In the genomic region with DNA sequence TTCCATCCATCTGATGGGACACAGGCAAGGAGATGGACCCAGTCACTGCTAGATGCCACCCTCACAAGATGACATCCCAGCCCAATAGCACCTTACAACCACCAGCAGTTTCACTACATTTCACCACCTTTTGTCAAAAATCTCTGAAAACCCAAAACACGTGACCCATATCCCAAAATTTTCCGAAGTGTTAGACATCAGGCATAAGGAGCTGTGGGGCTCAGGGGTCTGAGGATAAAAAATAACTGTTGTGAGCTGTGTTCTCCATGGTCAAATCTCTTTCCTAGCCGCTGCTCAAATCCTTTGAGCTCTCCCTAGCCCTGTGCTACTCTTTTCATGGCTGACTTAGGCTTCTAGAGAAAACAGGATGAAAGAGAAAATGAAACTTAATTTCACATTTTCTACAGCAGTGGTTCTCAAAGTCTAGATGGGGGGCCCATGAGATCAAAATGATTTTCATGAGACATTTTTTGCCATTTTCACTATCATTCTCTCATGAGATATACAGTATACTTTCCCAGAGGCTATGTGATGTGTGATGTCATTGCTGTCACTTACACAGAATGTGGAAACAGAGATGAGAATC, we compare ENCODE assay signal across 12 cellular contexts. TPM values are rescaled to one million over a fixed set of nuclear protein-coding genes. Genes with fewer than 3 reads are reported as not detected.
DNase-seq lines count a peak whose midpoint lies in the region; ATAC-seq and TF ChIP-seq lines count a peak whose summit lies in the region.
"Had no signal": no experiment of that assay in that cellular context is flagged by ENCODE, and none has a peak within 500 bp of the region (broad histone marks: within the 10 kb centered on the region; RNA-seq: fewer than 3 reads in every experiment).

No MANE protein-coding gene starts in this region.

- H3K9ac ChIP-seq in DND-41 (ENCODE audit: low read depth, low read length): no peak overlapping the region

- no peak overlapping the region for H2AFZ ChIP-seq in DND-41 (ENCODE audit: low read depth, low read length)

- peaks cover 32 to 57% (median 34%) of the 10 kb centered on the region in 3 donors for H3K4me1 Mint-ChIP-seq in T-cell
- H3K4me1 Mint-ChIP-seq: neural crest cell had no signal

- H3K79me2 ChIP-seq in DND-41 (ENCODE audit: insufficient read depth, low read length): no peaks in the 10 kb centered on the region

- peak; percentile 33 for TF ChIP-seq POLR2A in GM19099 (IDR thresholded peaks at IDR 0.05; ENCODE audit: extremely low read depth, insufficient read length, low read depth)

- POLR2A ChIA-PET in T-cell (lab: Charles Lee): interaction anchor here in 1 of 2 donors (0.5 to 0.6 kb wide), 3 partner anchors 20 to 718 kb away, joined by 3 to 4 read pairs (median 3); no protein-coding TSS in a partner anchor

- H3K9me3 Mint-ChIP-seq in T-cell: no peaks in the 10 kb centered on the region
- H3K9me3 Mint-ChIP-seq: neural crest cell had no signal

- no peaks in the 10 kb centered on the region for H3K4me1 ChIP-seq in DND-41 (ENCODE audit: insufficient read depth, low read length)

- DNase-seq in DND-41 (no peak), T-cell (no peak), SIG-M5 (lab: John Stamatoyannopoulos, UW) (no peak), SKM-1 (lab: John Stamatoyannopoulos, UW; ENCODE audit: unreplicated experiment) (no peak), SK-N-DZ (ENCODE audit: low spot score) (no peak), NCI-H524 treated with DMSO at 0.1 percent for 48 hours (lab: John Stamatoyannopoulos, UW) (no peak)
- DNase-seq: NCI-H524 had no signal

- H3K27me3 Mint-ChIP-seq in T-cell: no peaks in the 10 kb centered on the region

- H3K36me3 Mint-ChIP-seq in T-cell: no peaks in the 10 kb centered on the region

- H4K20me1 ChIP-seq in DND-41 (ENCODE audit: insufficient read depth, low read length): no peaks in the 10 kb centered on the region

- peak overlapping the region; percentile 56 to 71 for H3K27ac Mint-ChIP-seq in T-cell

- peaks cover 8% of the 10 kb centered on the region for H3K27me3 ChIP-seq in DND-41 (ENCODE audit: insufficient read depth, low read length, poor library complexity)

- H3K4me2 ChIP-seq in DND-41 (ENCODE audit: insufficient read depth, low read length): no peak overlapping the region

- no peaks in the 10 kb centered on the region for H3K36me3 ChIP-seq in DND-41 (ENCODE audit: insufficient read depth, low read length)

- H3K4me3 ChIP-seq in DND-41 (ENCODE audit: low read depth in 1 of 2, low read length in 2 of 2): no peak overlapping the region

- ATAC-seq in DND-41 (ENCODE audit: insufficient read depth, low read depth): peak; percentile 33; the same call in 1 of the 3 replicates
- ATAC-seq in HG02870 (IDR thresholded peaks at IDR 0.05; ENCODE audit: unreplicated experiment): peak; percentile 39
- ATAC-seq in T-cell (replicated peaks in 1 of 4): peak in 2 of 4 experiments; percentile 61 to 65

- CTCF ChIA-PET in T-cell (lab: Charles Lee): interaction anchor here (0.6 kb wide), 2 partner anchors 14 to 210 kb away, joined by 4 read pairs; no protein-coding TSS in a partner anchor

- H3K4me3 Mint-ChIP-seq in T-cell: peak overlapping the region; percentile 42 to 50 (median 43)
- H3K4me3 Mint-ChIP-seq: neural crest cell had no signal

- H3K9me3 ChIP-seq in DND-41 (ENCODE audit: insufficient read depth, low read length, severe bottlenecking): no peaks in the 10 kb centered on the region

- H3K27ac ChIP-seq in DND-41 (ENCODE audit: low read length): no peak overlapping the region

- no peak for TF ChIP-seq CTCF in DND-41 (IDR thresholded peaks at IDR 0.05; ENCODE audit: borderline replicate concordance, extremely low read depth, low read length, poor library complexity, severe bottlenecking)

RNA-seq across cellular contexts. Expression of gene TIMD4, which starts 40.7 kb away (rescaled TPM):
- total RNA-seq in T-cell: 1 to 10 TPM; 2.6 to 7.7 (median 4.1) TPM
- not detected in 2 replicates for polyA plus RNA-seq in SK-N-DZ (2014; cell fraction: cytosol; rRNA removed)
- polyA plus RNA-seq in SK-N-DZ (2014; cell fraction: nucleus; rRNA removed): not detected in 2 replicates
- total RNA-seq: chondrocyte, HT1080, neural crest cell had no signal
